16 cellular contexts compared by ENCODE assay signal in genomic region chr11:104222464-104222863, GRCh38. TPM values are rescaled to one million over a fixed set of nuclear protein-coding genes. Genes with fewer than 3 reads are reported as not detected.
DNase-seq lines count a peak whose midpoint lies in the region; ATAC-seq, FAIRE-seq and TF ChIP-seq lines count a peak whose summit lies in the region.
"Had no signal": no experiment of that assay in that cellular context is flagged by ENCODE, and none has a peak within 500 bp of the region (broad histone marks: within the 10 kb centered on the region; RNA-seq: fewer than 3 reads in every experiment).

No MANE protein-coding gene starts in this region.

- H3K9ac ChIP-seq in GM12878 (ENCODE audit: control insufficient read depth, insufficient read depth, low read length): no peak overlapping the region

- no peak for TF ChIP-seq POLR2A in GM12878 (IDR thresholded peaks at IDR 0.05; ENCODE audit: low read depth, low read length)

- H3K27me3 ChIP-seq in GM12878 (replicated peaks in 1 of 2; ENCODE audit: control insufficient read depth in 2 of 2, insufficient read depth in 2 of 2, low read length in 1 of 2): no peaks in the 10 kb centered on the region

- intact Hi-C loops in GM12878 (cut with micrococcal nuclease; ENCODE audit: unreplicated experiment): loop anchor here (10.0 kb wide), 1 partner anchor 298 kb away; no protein-coding TSS in a partner anchor

- RAD21 ChIA-PET in GM12878 (lab: Charles Lee; ENCODE audit: unreplicated experiment): interaction anchor here (1.2 kb wide), 1 partner anchor 58 kb away, joined by 4 read pairs; the partner anchor contains the start of gene PDGFD

- no peak overlapping the region for H3K27ac ChIP-seq in 22Rv1
- no peak overlapping the region for H3K27ac ChIP-seq in GM12878 (ENCODE audit: control insufficient read depth, insufficient read depth)
- H3K27ac ChIP-seq: C4-2B had no signal

- in situ Hi-C loops in GM12878 (cut with MboI): no loop called here

- SMC1A ChIA-PET in GM12878 (lab: Charles Lee; ENCODE audit: uncharacterized antibody, unreplicated experiment): interaction anchor here (1.3 kb wide), 1 partner anchor 9 kb away, joined by 3 read pairs; no protein-coding TSS in a partner anchor

- ATAC-seq in HG03439 (IDR thresholded peaks at IDR 0.05; ENCODE audit: unreplicated experiment): peak; percentile 55
- ATAC-seq in GM12878: peak; percentile 50
- no peak for ATAC-seq in GM18907 (IDR thresholded peaks at IDR 0.05; ENCODE audit: unreplicated experiment)
- no peak for ATAC-seq in HG03457 (IDR thresholded peaks at IDR 0.05; ENCODE audit: unreplicated experiment)
- ATAC-seq: HepG2 had no signal

- TF ChIP-seq RAD21 in GM12878 (IDR thresholded peaks at IDR 0.05; ENCODE audit: insufficient read depth, low read depth, low read length): no peak

- WGBS in GM12878 (ENCODE audit: insufficient coverage, insufficient replicate concordance, low lambda C conversion rate, missing lambda C conversion rate): 2% methylated on average over 4 of the region's 4 CpGs

- no peak overlapping the region for H3K4me2 ChIP-seq in GM12878 (ENCODE audit: control insufficient read depth, insufficient read depth)

- CTCF ChIA-PET in GM12878 (lab: Yijun Ruan, JAX): interaction anchor here (1.9 kb wide), 1 partner anchor 540 kb away, joined by 7 read pairs; no protein-coding TSS in a partner anchor

- 0 out of 2 replicates have a peak, but pooled peaks have one; percentile 6 for TF ChIP-seq CTCF in 22Rv1 (IDR thresholded peaks at IDR 0.05)
- TF ChIP-seq CTCF in GM12878 (IDR thresholded peaks at IDR 0.05 in 2 of 3, conservative IDR thresholded peaks at IDR 0.05 in 1 of 3; ENCODE audit: control insufficient read depth in 2 of 3, extremely low read depth in 1 of 3, insufficient read depth in 1 of 3, low read depth in 3 of 3, low read length in 3 of 3): no peak

- TF ChIP-seq EP300 in GM12878 (IDR thresholded peaks at IDR 0.05; ENCODE audit: borderline replicate concordance in 1 of 2, control insufficient read depth in 1 of 2, low read depth in 2 of 2, low read length in 2 of 2): no peak

- no peak overlapping the region for H3K4me3 ChIP-seq in GM12878

- BruUV-seq in GM12878 (replicated peaks; lab: Mats Ljungman, UMichigan): no TSS peak

- DNase-seq in NCI-H226 (peak; percentile 23), GM12878 (ENCODE audit: low read depth, low spot score) (no peak), SIG-M5 treated with dmso at 0.1 percent for 504 hours (lab: John Stamatoyannopoulos, UW; ENCODE audit: unreplicated experiment) (no peak)
- DNase-seq: H9, KG1, NCI-H187 treated with DMSO at 0.1 percent for 48 hours, NCI-H446 treated with DMSO at 0.1 percent for 48 hours, SIG-M5, SW 1271 had no signal

- H3K36me3 ChIP-seq in GM12878 (ENCODE audit: control insufficient read depth in 2 of 2, insufficient read depth in 2 of 2, low read length in 1 of 2): no peaks in the 10 kb centered on the region

- H4K20me1 ChIP-seq in GM12878 (ENCODE audit: control insufficient read depth, insufficient read depth): no peaks in the 10 kb centered on the region

- no peak overlapping the region for H2AFZ ChIP-seq in GM12878 (ENCODE audit: control insufficient read depth, low read depth, low read length)

- H3K4me1 ChIP-seq in GM12878 (ENCODE audit: control insufficient read depth, insufficient read depth, low read length): no peaks in the 10 kb centered on the region

- no peak for FAIRE-seq in GM12878 (lab: Jason Lieb, UNC)
- FAIRE-seq: HepG2 had no signal

- H3K9me3 ChIP-seq in GM12878 (replicated peaks; ENCODE audit: control insufficient read depth, insufficient read depth, low read length): no peaks in the 10 kb centered on the region

- no peaks in the 10 kb centered on the region for H3K79me2 ChIP-seq in GM12878 (ENCODE audit: control insufficient read depth, insufficient read depth, low read length)

- POLR2A ChIA-PET in GM12878 (lab: Charles Lee): no interaction called here

TF ChIP-seq in GM12878, 131 proteins besides CTCF, POLR2A, EP300 and RAD21:
- no peak for TF ChIP-seq MEF2B (IDR thresholded peaks at IDR 0.05; ENCODE audit: partially characterized antibody, poor library complexity, severe bottlenecking)
TF ChIP-seq in GM12878: peak in this region for 0.

RNA-seq across cellular contexts. Expression of gene PDGFD, which starts 58.5 kb away (rescaled TPM):
- not detected in 2 replicates for total RNA-seq in GM12878 (2013; cell fraction: nucleolus; rRNA removed)
- total RNA-seq in GM12878 (2014; rRNA removed): not detected in 2 replicates
- total RNA-seq in GM12878 (2014; rRNA removed; fragmentation: Illumina TruSeq; extraction: Trizol): not detected in 2 replicates
- 0.08 and 0.13 TPM in 2 replicates for total RNA-seq in GM12878 (2021)
- not detected for polyA plus RNA-seq in GM12878 (2011; ENCODE audit: low read depth)
- 0.05 TPM in 1 of 2 replicates, not detected in the other for polyA plus RNA-seq in GM12878 (2011; rRNA removed)
- polyA plus RNA-seq in GM12878 (2011; cell fraction: cytosol; rRNA removed): not detected in 2 replicates
- not detected in 2 replicates for polyA plus RNA-seq in GM12878 (2011; cell fraction: nucleus; rRNA removed)
- polyA plus RNA-seq in GM12878 (2012): 0.04 and 0.05 TPM in 2 replicates
- polyA plus RNA-seq in GM12878 (2014; fragmentation: Illumina TruSeq; extraction: Trizol): not detected in 2 replicates
- not detected for polyA plus RNA-seq in GM12878 (2014; fragmentation: Nextera tagmentation; extraction: Ambion mirVana)
- polyA plus RNA-seq in GM12878 (2014; rRNA removed): not detected in 2 replicates
- polyA plus RNA-seq in GM12878 (2016; fragmentation: Nextera tagmentation; extraction: Ambion mirVana): not detected
- polyA minus RNA-seq in GM12878 (2011; rRNA and poly(A)+ RNA removed): not detected in 2 replicates
- polyA minus RNA-seq in GM12878 (2011; cell fraction: cytosol; rRNA and poly(A)+ RNA removed): not detected in 2 replicates
- polyA minus RNA-seq in GM12878 (2011; cell fraction: nucleus; rRNA and poly(A)+ RNA removed): not detected in 2 replicates
- total RNA-seq: RPMI7951 had no signal

Comparison
In these comparisons a context has a peak if more than half of its experiments do, and no peak if none do; other contexts are left out.
1. ATAC-seq: peak in HG03439 (single experiment) and GM12878 (single experiment); none in GM18907 (single experiment) and HG03457 (single experiment).